In the genomic region with DNA sequence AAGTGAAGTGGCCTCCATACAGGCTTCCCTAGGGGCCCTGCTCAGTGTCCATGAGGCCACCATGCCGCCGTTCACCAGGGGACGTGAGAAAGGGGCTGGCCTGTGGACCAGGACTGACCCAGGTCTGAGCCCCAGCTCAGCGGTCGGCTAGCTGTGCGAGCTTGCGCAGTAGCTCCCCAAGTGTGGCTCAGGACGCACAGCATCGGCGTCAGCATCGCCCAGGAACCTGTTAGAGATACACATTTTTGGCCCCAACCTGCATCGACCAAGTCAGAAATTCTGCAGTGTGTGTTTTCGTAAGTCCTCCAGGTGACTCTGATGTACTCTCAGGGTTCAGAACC, we compare ENCODE assay signal across 23 cellular contexts. TPM values are rescaled to one million over a fixed set of nuclear protein-coding genes. Genes with fewer than 3 reads are reported as not detected.
DNase-seq lines count a peak whose midpoint lies in the region; ATAC-seq, FAIRE-seq and TF ChIP-seq lines count a peak whose summit lies in the region.
"Had no signal": no experiment of that assay in that cellular context is flagged by ENCODE, and none has a peak within 500 bp of the region (broad histone marks: within the 10 kb centered on the region; RNA-seq: fewer than 3 reads in every experiment).

No MANE protein-coding gene starts in this region.

- H3K4me1 ChIP-seq in K562 (replicated peaks in 1 of 2; ENCODE audit: control insufficient read depth in 2 of 2, insufficient read depth in 2 of 2, low read length in 2 of 2), result no peaks in the 10 kb centered on the region
- peaks cover 5 to 66% (median 15%) of the 10 kb centered on the region in 3 donors for H3K4me1 ChIP-seq in esophagus squamous epithelium
- H3K4me1 ChIP-seq in neuronal stem cell (ENCODE audit: control insufficient read depth in 2 of 2, insufficient read depth in 1 of 2, low read depth in 1 of 2, low read length in 2 of 2), result peaks cover 5 to 7% of the 10 kb centered on the region in 2 donors

- no peaks in the 10 kb centered on the region for H3K79me2 ChIP-seq in K562 (ENCODE audit: control insufficient read depth, insufficient read depth, low read length)

- no peak overlapping the region for H4K8ac ChIP-seq in neuronal stem cell (ENCODE audit: low read depth, low read length)

- H3K9me3 ChIP-seq in K562 (replicated peaks; ENCODE audit: control insufficient read depth, insufficient read depth, low read depth, low read length) (no peaks in the 10 kb centered on the region), esophagus squamous epithelium (no peaks in the 10 kb centered on the region), neuronal stem cell (replicated peaks in 1 of 2; ENCODE audit: control insufficient read depth in 2 of 2, insufficient read depth in 1 of 2, low read depth in 1 of 2, low read length in 2 of 2) (no peaks in the 10 kb centered on the region)
- H3K9me3 ChIP-seq: SJCRH30 had no signal

- H3K36me3 Mint-ChIP-seq in glutamatergic neuron (ENCODE audit: unreplicated experiment), result no peaks in the 10 kb centered on the region
- no peaks in the 10 kb centered on the region for H3K36me3 Mint-ChIP-seq in activated T-cell treated with anti-CD3 and anti-CD28 coated beads, Interleukin-2, amount 50 U/mL, for 24 hours (ENCODE audit: low read depth)
- H3K36me3 Mint-ChIP-seq: CD8-positive, alpha-beta T cell had no signal

- H3K18ac ChIP-seq in neuronal stem cell (ENCODE audit: low read length), result peak overlapping the region; percentile 79

- TF ChIP-seq CTCF in K562 (IDR thresholded peaks at IDR 0.05 in 2 of 3, conservative IDR thresholded peaks at IDR 0.05 in 1 of 3; ENCODE audit: insufficient read depth in 2 of 3, low read depth in 1 of 3, low read length in 3 of 3) (no peak), esophagus squamous epithelium (IDR thresholded peaks at IDR 0.05) (no peak), glutamatergic neuron (IDR thresholded peaks at IDR 0.05; ENCODE audit: partially characterized antibody, unreplicated experiment) (no peak)

- H2AFZ ChIP-seq in K562 (ENCODE audit: low read depth, low read length) (no peak overlapping the region), neuronal stem cell (ENCODE audit: low read length) (no peak overlapping the region)

- H3K27ac Mint-ChIP-seq in glutamatergic neuron (ENCODE audit: unreplicated experiment), result no peak overlapping the region
- no peak overlapping the region for H3K27ac Mint-ChIP-seq in activated T-cell treated with anti-CD3 and anti-CD28 coated beads, Interleukin-2, amount 50 U/mL, for 24 hours
- H3K27ac Mint-ChIP-seq: CD8-positive, alpha-beta T cell; H9 had no signal

- peak overlapping the region; percentile 58 for H3K23ac ChIP-seq in neuronal stem cell (ENCODE audit: low read depth, low read length, poor library complexity)

- no peak overlapping the region for H3K9ac ChIP-seq in K562 (ENCODE audit: insufficient read depth in 1 of 2, low read depth in 2 of 2, low read length in 2 of 2)
- peak overlapping the region; percentile 3 for H3K9ac ChIP-seq in neuronal stem cell (ENCODE audit: low read depth, low read length, poor library complexity)

- no peaks in the 10 kb centered on the region for H4K20me1 ChIP-seq in K562 (replicated peaks; ENCODE audit: control insufficient read depth, insufficient read depth, low read length)

- peaks cover 27% of the 10 kb centered on the region for H3K4me1 Mint-ChIP-seq in glutamatergic neuron (ENCODE audit: low read depth, unreplicated experiment)
- H3K4me1 Mint-ChIP-seq in activated T-cell treated with anti-CD3 and anti-CD28 coated beads, Interleukin-2, amount 50 U/mL, for 24 hours (ENCODE audit: low read depth), result no peaks in the 10 kb centered on the region

- no peaks in the 10 kb centered on the region for H3K79me1 ChIP-seq in neuronal stem cell (ENCODE audit: low read depth, low read length)

- H3K27ac ChIP-seq in K562 (ENCODE audit: extremely low read depth, low read depth, low read length) (no peak overlapping the region), esophagus squamous epithelium (peak overlapping the region; percentile 78 to 92 (median 86)), neuronal stem cell (replicated peaks; ENCODE audit: low read length) (no peak overlapping the region)
- H3K27ac ChIP-seq: SJCRH30 had no signal

- POLR2A ChIA-PET in K562 (lab: Yijun Ruan, JAX), result no interaction called here

- DNase-seq in K562 (ENCODE audit: extremely low read depth in 1 of 4, low spot score in 3 of 4) (no peak), esophagus squamous epithelium (lab: John Stamatoyannopoulos, UW) (no peak), neuronal stem cell (ENCODE audit: low spot score) (no peak), glutamatergic neuron (no peak), UCSD-AML1 (lab: John Stamatoyannopoulos, UW; ENCODE audit: unreplicated experiment) (no peak)
- no peak for DNase-seq in activated CD4-positive, alpha-beta T cell treated with anti-CD3 and anti-CD28 coated beads, Interleukin-2, amount 50 U/mL, for 4 hours
- DNase-seq in activated T-cell treated with anti-CD3 and anti-CD28 coated beads, Interleukin-2, amount 50 U/mL, for 24 hours, result no peak
- DNase-seq: C1 segment of cervical spinal cord; CD8-positive, alpha-beta T cell; DMS153; H9; KG1; NCI-H1105; NCI-H146; NCI-H2029; NCI-H2227 treated with DMSO at 0.1 percent for 48 hours; NCI-H510A; NCI-H774; NK-92 treated with Interleukin-12 subunit alpha and Interleukin-12 subunit beta, amount 100 ng/mL, for 24 hours; SJCRH30 had no signal

- H3K4me2 ChIP-seq in K562 (ENCODE audit: insufficient read depth, low read length), result no peak overlapping the region
- H3K4me2 ChIP-seq in neuronal stem cell (ENCODE audit: insufficient read depth, low read length, poor library complexity, severe bottlenecking), result no peak overlapping the region

- 1% methylated on average over 13 of the region's 13 CpGs for WGBS in K562 (ENCODE audit: insufficient coverage, low coverage, missing lambda C conversion rate)
- 21% methylated on average over 8 of the region's 13 CpGs; no CpG with 5 or more reads in 1 of the 2 donors for WGBS in esophagus squamous epithelium, 2 donors
- no CpG with 5 or more reads among the region's 13 CpGs for WGBS in neuronal stem cell (ENCODE audit: extremely low coverage in 2 of 2, insufficient read length in 2 of 2, insufficient replicate concordance in 1 of 2), 2 donors

- no peak overlapping the region for H2BK12ac ChIP-seq in neuronal stem cell (ENCODE audit: low read length)

- H3K9me1 ChIP-seq in K562 (ENCODE audit: control insufficient read depth, insufficient read depth, low read length), result no peaks in the 10 kb centered on the region

- no peaks in the 10 kb centered on the region for H3K9me3 Mint-ChIP-seq in glutamatergic neuron (ENCODE audit: unreplicated experiment)
- H3K9me3 Mint-ChIP-seq in activated T-cell treated with anti-CD3 and anti-CD28 coated beads, Interleukin-2, amount 50 U/mL, for 24 hours, result no peaks in the 10 kb centered on the region
- H3K9me3 Mint-ChIP-seq: CD8-positive, alpha-beta T cell; H9 had no signal

- H3K4me3 ChIP-seq in K562 (no peak overlapping the region), esophagus squamous epithelium (peak overlapping the region; percentile 20 to 60 (median 42)), neuronal stem cell (ENCODE audit: low read length in 2 of 2) (no peak overlapping the region)
- H3K4me3 ChIP-seq: SJCRH30 had no signal

- no peak overlapping the region for H3K4me3 Mint-ChIP-seq in glutamatergic neuron (ENCODE audit: unreplicated experiment)
- H3K4me3 Mint-ChIP-seq in activated T-cell treated with anti-CD3 and anti-CD28 coated beads, Interleukin-2, amount 50 U/mL, for 24 hours, result no peak overlapping the region
- H3K4me3 Mint-ChIP-seq: CD8-positive, alpha-beta T cell; H9 had no signal

- H2AK5ac ChIP-seq in neuronal stem cell (ENCODE audit: low read depth, low read length), result peak overlapping the region; percentile 32

- in situ Hi-C loops in K562 (cut with MboI), result no loop called here

- intact Hi-C loops in K562 (cut with micrococcal nuclease), result no loop called here
- intact Hi-C loops in esophagus squamous epithelium (cut with DNase I), result no loop called here

- peak overlapping the region; percentile 57 for H2BK120ac ChIP-seq in neuronal stem cell (ENCODE audit: low read depth, low read length)

- no peak overlapping the region for H4K91ac ChIP-seq in neuronal stem cell (ENCODE audit: low read depth, low read length, poor library complexity)

- BruUV-seq in K562 (replicated peaks; lab: Mats Ljungman, UMichigan), result no TSS peak

- no peaks in the 10 kb centered on the region for H3K36me3 ChIP-seq in K562 (ENCODE audit: control insufficient read depth, insufficient read depth, low read length)
- peaks cover 0 to under 1% (median 0%) of the 10 kb centered on the region in 3 donors for H3K36me3 ChIP-seq in esophagus squamous epithelium
- no peaks in the 10 kb centered on the region for H3K36me3 ChIP-seq in neuronal stem cell (replicated peaks in 1 of 2; ENCODE audit: control insufficient read depth in 2 of 2, insufficient read depth in 2 of 2, low read length in 2 of 2)
- H3K36me3 ChIP-seq: SJCRH30 had no signal

- TF ChIP-seq RAD21 in K562 (CRISPR knock-in tag; conservative IDR thresholded peaks at IDR 0.05 in 1 of 2, IDR thresholded peaks at IDR 0.05 in 1 of 2), result no peak

- no peak for FAIRE-seq in K562 (lab: Jason Lieb, UNC)
- FAIRE-seq: GM12892 had no signal

- H3K27me3 Mint-ChIP-seq in glutamatergic neuron (ENCODE audit: unreplicated experiment), result peaks cover 5% of the 10 kb centered on the region
- no peaks in the 10 kb centered on the region for H3K27me3 Mint-ChIP-seq in activated T-cell treated with anti-CD3 and anti-CD28 coated beads, Interleukin-2, amount 50 U/mL, for 24 hours

- H3K27me3 ChIP-seq in K562 (ENCODE audit: control insufficient read depth in 2 of 2, insufficient read depth in 2 of 2, low read length in 2 of 2), result peaks cover 4 to 48% of the 10 kb centered on the region in 2 experiments; a peak in 3 of 5 replicates
- H3K27me3 ChIP-seq in esophagus squamous epithelium, result peaks cover 0 to 3% (median 0%) of the 10 kb centered on the region in 4 donors
- no peaks in the 10 kb centered on the region for H3K27me3 ChIP-seq in neuronal stem cell (ENCODE audit: control insufficient read depth in 3 of 3, insufficient read depth in 3 of 3, low read depth in 1 of 3, low read length in 3 of 3)
- H3K27me3 ChIP-seq: SJCRH30 had no signal

- TF ChIP-seq EP300 in K562 (IDR thresholded peaks at IDR 0.05; ENCODE audit: low read length), result no peak

- H3K14ac ChIP-seq in neuronal stem cell (ENCODE audit: low read length), result peak overlapping the region; percentile 73

- no peak overlapping the region for H3K4ac ChIP-seq in neuronal stem cell (ENCODE audit: low read length)

- peak overlapping the region; percentile 21 for H2BK15ac ChIP-seq in neuronal stem cell (ENCODE audit: low read length)

- no peak overlapping the region for H2BK5ac ChIP-seq in neuronal stem cell (ENCODE audit: low read length)

- CTCF ChIA-PET in K562 (lab: Yijun Ruan, JAX; ENCODE audit: low intra/inter-chr PET ratio), result no interaction called here

- ATAC-seq in K562, result no peak
- ATAC-seq: CD8-positive, alpha-beta T cell had no signal

- TF ChIP-seq POLR2A in K562 (conservative IDR thresholded peaks at IDR 0.05) (no peak), esophagus squamous epithelium (IDR thresholded peaks at IDR 0.05) (peak in 1 of 4 donors; percentile 39)

RNA-seq across cellular contexts. Expression of a gene that starts 0.4 kb away (rescaled TPM):
- total RNA-seq in K562 (2011; cell fraction: chromatin; rRNA removed; ENCODE audit: low replicate concordance), result not detected in 2 replicates
- not detected in 2 replicates for total RNA-seq in K562 (2011; cell fraction: nucleolus; rRNA removed)
- not detected in 2 replicates for total RNA-seq in K562 (2011; cell fraction: nucleoplasm; rRNA removed)
- total RNA-seq in K562 (2014; rRNA removed) (not detected in 2 replicates), K562 (2014; rRNA removed; fragmentation: Illumina TruSeq; extraction: Trizol) (not detected in 2 replicates), K562 (2015; rRNA removed; fragmentation: Illumina TruSeq; extraction: Trizol) (not detected in 2 replicates), K562 (2021) (not detected in 2 replicates), esophagus squamous epithelium (10 to 100 TPM; 11.0 to 16.7 (median 13.9) TPM), glutamatergic neuron (ENCODE audit: unreplicated experiment) (0.34 TPM)
- polyA plus RNA-seq in K562 (2011; rRNA removed) (not detected in 2 replicates), K562 (2014; fragmentation: Illumina TruSeq; extraction: Trizol) (not detected in 2 replicates), K562 (2014; fragmentation: Nextera tagmentation; extraction: Ambion mirVana) (not detected), K562 (2014; rRNA removed) (not detected in 2 replicates)
- polyA plus RNA-seq in K562 (2011; cell fraction: cytosol; rRNA removed), result not detected in 2 replicates
- not detected in 2 replicates for polyA plus RNA-seq in K562 (2011; cell fraction: nucleus; rRNA removed)
- polyA plus RNA-seq in K562 (2012), result not detected in 2 replicates
- polyA minus RNA-seq in K562 (2011; rRNA and poly(A)+ RNA removed), result not detected in 2 replicates
- polyA minus RNA-seq in K562 (2011; cell fraction: cytosol; rRNA and poly(A)+ RNA removed), result not detected in 2 replicates
- not detected in 2 replicates for polyA minus RNA-seq in K562 (2011; cell fraction: nucleus; rRNA and poly(A)+ RNA removed)
- polyA plus RNA-seq in neuronal stem cell (2013, experiment 1 of 2), result not detected
- 0.11 TPM for polyA plus RNA-seq in neuronal stem cell (2013, experiment 2 of 2)
- total RNA-seq: G401, H9, HT1080, SJCRH30 had no signal

RNA-seq across cellular contexts. Expression of a gene that starts 51.1 kb away (rescaled TPM):
- total RNA-seq in K562 (2011; cell fraction: chromatin; rRNA removed; ENCODE audit: low replicate concordance), result not detected in 2 replicates
- not detected in 2 replicates for total RNA-seq in K562 (2011; cell fraction: nucleolus; rRNA removed)
- total RNA-seq in K562 (2011; cell fraction: nucleoplasm; rRNA removed), result not detected in 2 replicates
- total RNA-seq in K562 (2014; rRNA removed), result not detected in 2 replicates
- total RNA-seq in K562 (2014; rRNA removed; fragmentation: Illumina TruSeq; extraction: Trizol), result not detected in 2 replicates
- total RNA-seq in K562 (2015; rRNA removed; fragmentation: Illumina TruSeq; extraction: Trizol), result not detected in 2 replicates
- 0.04 and 0.07 TPM in 2 replicates for total RNA-seq in K562 (2021)
- not detected in 2 replicates for polyA plus RNA-seq in K562 (2011; rRNA removed)
- polyA plus RNA-seq in K562 (2011; cell fraction: cytosol; rRNA removed), result not detected in 2 replicates
- polyA plus RNA-seq in K562 (2011; cell fraction: nucleus; rRNA removed), result not detected in 2 replicates
- not detected in 2 replicates for polyA plus RNA-seq in K562 (2012)
- not detected in 2 replicates for polyA plus RNA-seq in K562 (2014; fragmentation: Illumina TruSeq; extraction: Trizol)
- not detected for polyA plus RNA-seq in K562 (2014; fragmentation: Nextera tagmentation; extraction: Ambion mirVana)
- polyA plus RNA-seq in K562 (2014; rRNA removed), result not detected in 2 replicates
- polyA minus RNA-seq in K562 (2011; rRNA and poly(A)+ RNA removed), result not detected in 2 replicates
- not detected in 2 replicates for polyA minus RNA-seq in K562 (2011; cell fraction: cytosol; rRNA and poly(A)+ RNA removed)
- polyA minus RNA-seq in K562 (2011; cell fraction: nucleus; rRNA and poly(A)+ RNA removed), result not detected in 2 replicates
- 1 to 10 TPM in 1 of 4 donors, under 1 TPM in 1, not detected in 2; 0.47 to 1.9 TPM for total RNA-seq in esophagus squamous epithelium
- 0.21 TPM for polyA plus RNA-seq in neuronal stem cell (2013, experiment 1 of 2)
- 0.21 TPM for polyA plus RNA-seq in neuronal stem cell (2013, experiment 2 of 2)
- 0.34 TPM for total RNA-seq in glutamatergic neuron (ENCODE audit: unreplicated experiment)
- total RNA-seq: CD8-positive, alpha-beta T cell; G401; HT1080 had no signal

Comparison
In these comparisons a context has a peak if more than half of its experiments do, and no peak if none do; other contexts are left out.
1. H3K27ac ChIP-seq: peak in esophagus squamous epithelium (4 of 4); none in K562 (single experiment) and neuronal stem cell (single experiment).
2. H3K4me3 ChIP-seq: peak in esophagus squamous epithelium (4 of 4); none in K562 (single experiment) and neuronal stem cell (0 of 2).